Comparison of ENCODE assay signal across 9 cellular contexts in the genomic region with DNA sequence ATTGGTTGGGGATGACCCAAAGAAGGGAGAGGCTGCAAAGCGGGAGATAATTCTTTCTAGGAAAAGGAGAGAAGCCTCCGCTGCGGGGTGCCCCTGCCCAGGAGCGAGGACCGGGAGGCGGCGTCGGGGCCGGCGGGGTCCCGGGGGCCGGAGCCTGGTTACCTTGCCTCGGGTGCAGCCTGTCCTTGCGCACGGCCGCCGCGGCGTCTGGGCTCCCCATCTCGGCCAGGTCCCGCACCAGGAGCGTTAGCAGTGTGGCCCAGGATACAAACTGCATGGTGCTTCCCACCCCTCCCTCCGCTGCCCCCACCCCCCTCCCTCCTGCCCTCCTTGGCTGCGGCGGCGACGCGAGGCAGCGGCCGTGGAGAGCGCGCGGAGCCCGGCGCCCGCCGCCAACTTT. TPM values are rescaled to one million over a fixed set of nuclear protein-coding genes. Genes with fewer than 3 reads are reported as not detected.
DNase-seq lines count a peak whose midpoint lies in the region; ATAC-seq and TF ChIP-seq lines count a peak whose summit lies in the region.
"Had no signal": no experiment of that assay in that cellular context is flagged by ENCODE, and none has a peak within 500 bp of the region (broad histone marks: within the 10 kb centered on the region; RNA-seq: fewer than 3 reads in every experiment).

No MANE protein-coding gene starts in this region.

- WGBS in heart left ventricle, 4 donors: 1% methylated on average over 16 to 37 of the region's 37 CpGs

- H3K4me3 Mint-ChIP-seq in activated naive CD4-positive, alpha-beta T cell treated with anti-CD3 and anti-CD28 coated beads for 36 hours: no peak overlapping the region

- no peaks in the 10 kb centered on the region for H3K36me3 Mint-ChIP-seq in activated naive CD4-positive, alpha-beta T cell treated with anti-CD3 and anti-CD28 coated beads for 36 hours (ENCODE audit: low read depth)

- H3K4me3 ChIP-seq in heart left ventricle (peak overlapping the region; percentile 60 to 86 (median 71)), neuron (ENCODE audit: low read length) (peak overlapping the region; percentile 77)

- H3K9me3 Mint-ChIP-seq in activated naive CD4-positive, alpha-beta T cell treated with anti-CD3 and anti-CD28 coated beads for 36 hours: no peaks in the 10 kb centered on the region

- peaks cover 3 to 55% (median 11%) of the 10 kb centered on the region in 12 donors for H3K4me1 ChIP-seq in heart left ventricle
- H3K4me1 ChIP-seq in neuron (ENCODE audit: insufficient read depth, low read length): peaks cover 25% of the 10 kb centered on the region

- CTCF ChIA-PET in activated naive CD4-positive, alpha-beta T cell treated with anti-CD3 and anti-CD28 coated beads for 36 hours (lab: Charles Lee): no interaction called here

- no peaks in the 10 kb centered on the region for H3K9me3 ChIP-seq in heart left ventricle
- H3K9me3 ChIP-seq in neuron (ENCODE audit: low read length): no peaks in the 10 kb centered on the region

- intact Hi-C loops in heart left ventricle (cut with DNase I): loop anchor here (2.0 to 10.0 kb wide), 21 partner anchors 41 to 727 kb away; no protein-coding TSS in a partner anchor
- intact Hi-C loops in sciatic nerve (cut with DNase I): loop anchor here (2.0 to 10.0 kb wide), 2 partner anchors 483 to 747 kb away; no protein-coding TSS in a partner anchor
- intact Hi-C loops in activated naive CD4-positive, alpha-beta T cell treated with anti-CD3 and anti-CD28 coated beads for 36 hours (cut with micrococcal nuclease): no loop called here

- peaks cover 0 to 17% (median 0%) of the 10 kb centered on the region in 9 donors for H3K27me3 ChIP-seq in heart left ventricle
- H3K27me3 ChIP-seq in neuron (ENCODE audit: insufficient read depth, low read length): peaks cover 20% of the 10 kb centered on the region

- H3K36me3 ChIP-seq in heart left ventricle: peaks cover 0 to 6% (median 0%) of the 10 kb centered on the region in 9 donors
- H3K36me3 ChIP-seq in neuron (ENCODE audit: insufficient read depth, low read length): no peaks in the 10 kb centered on the region

- H3K27ac Mint-ChIP-seq in activated naive CD4-positive, alpha-beta T cell treated with anti-CD3 and anti-CD28 coated beads for 36 hours: no peak overlapping the region

- TF ChIP-seq POLR2A in heart left ventricle (IDR thresholded peaks at IDR 0.05): no peak

- H3K4me1 Mint-ChIP-seq in activated naive CD4-positive, alpha-beta T cell treated with anti-CD3 and anti-CD28 coated beads for 36 hours (ENCODE audit: low read depth): peaks cover 15% of the 10 kb centered on the region

- DNase-seq in 8988T (peak; percentile 22), SW480 (ENCODE audit: low spot score) (peak; percentile 2), heart left ventricle (peak in 1 of 5 donors; percentile 23), sciatic nerve (ENCODE audit: low spot score) (no peak), MV-4-11 (lab: John Stamatoyannopoulos, UW) (no peak)
- no peak for DNase-seq in activated naive CD4-positive, alpha-beta T cell treated with anti-CD3 and anti-CD28 coated beads for 36 hours
- DNase-seq: central memory CD4-positive, alpha-beta T cell had no signal

- TF ChIP-seq CTCF in heart left ventricle (IDR thresholded peaks at IDR 0.05): no peak

- H3K27ac ChIP-seq in heart left ventricle: peak overlapping the region; percentile 89 to 98 (median 96)

- ATAC-seq in heart left ventricle: peak in 2 of 4 donors; percentile 21 to 35
- ATAC-seq in sciatic nerve: no peak
- no peak for ATAC-seq in HG03378 (IDR thresholded peaks at IDR 0.05; ENCODE audit: unreplicated experiment)

- peak overlapping the region; percentile 59 for H2AFZ ChIP-seq in neuron (ENCODE audit: low read depth, low read length)

- peaks cover 58% of the 10 kb centered on the region for H3K27me3 Mint-ChIP-seq in activated naive CD4-positive, alpha-beta T cell treated with anti-CD3 and anti-CD28 coated beads for 36 hours (ENCODE audit: low read depth)

RNA-seq across cellular contexts. Expression of a gene that starts 0.4 kb away (rescaled TPM):
- total RNA-seq in heart left ventricle (10 to 100 TPM; 11.3 to 74.4 (median 18.8) TPM), sciatic nerve (185 TPM)
- polyA plus RNA-seq in heart left ventricle: 10 to 100 TPM; 12.1 to 25.2 TPM
- total RNA-seq in activated naive CD4-positive, alpha-beta T cell treated with anti-CD3 and anti-CD28 coated beads for 36 hours: not detected

Comparison
In these comparisons a context has a peak if more than half of its experiments do, and no peak if none do; other contexts are left out.
1. DNase-seq: peak in 8988T (single experiment) and SW480 (single experiment); none in sciatic nerve (single experiment), activated naive CD4-positive, alpha-beta T cell treated with anti-CD3 and anti-CD28 coated beads for 36 hours (single experiment) and MV-4-11 (single experiment).
2. RNA of a gene that starts 0.4 kb away (total RNA-seq): 185 TPM in sciatic nerve (single experiment) and 11.3 to 74.4 TPM in heart left ventricle; not detected in activated naive CD4-positive, alpha-beta T cell treated with anti-CD3 and anti-CD28 coated beads for 36 hours; every median in the first group is over 10 times any median in the second.